29 cellular contexts compared by ENCODE assay signal in the genomic region with DNA sequence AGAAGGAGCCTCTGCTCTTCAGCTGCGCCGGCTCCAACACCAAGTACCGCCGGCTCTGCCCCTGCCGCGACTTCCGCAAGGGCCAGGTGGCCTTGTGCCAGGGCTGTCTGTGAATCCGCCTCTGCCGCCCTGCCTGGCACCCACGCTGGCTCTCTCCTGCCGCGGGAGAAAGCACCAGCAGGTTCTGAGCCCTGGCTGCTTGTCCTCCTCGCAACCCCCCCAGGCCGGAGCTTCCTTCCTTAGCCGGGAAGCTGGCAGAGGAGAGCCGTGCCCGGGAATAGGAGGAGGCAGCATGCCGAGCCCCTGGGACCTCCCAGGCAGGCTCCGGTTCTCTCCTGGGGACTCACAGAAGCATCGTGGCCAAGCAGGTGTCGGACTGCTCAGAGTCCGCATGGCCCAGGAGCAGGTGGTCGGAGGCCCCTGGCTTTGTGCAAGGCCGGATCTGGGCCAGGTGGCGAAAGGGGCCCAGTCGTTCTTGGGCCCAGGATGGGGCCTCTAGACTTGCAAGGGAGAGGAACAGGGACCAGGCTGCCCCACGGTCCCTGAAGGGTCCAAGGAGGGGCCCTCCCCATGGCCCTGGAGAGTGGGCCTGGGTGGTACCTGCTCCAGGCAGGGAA.
DNase-seq lines count a peak whose midpoint lies in the region; ATAC-seq and TF ChIP-seq lines count a peak whose summit lies in the region.
"Had no signal": no experiment of that assay in that cellular context is flagged by ENCODE, and none has a peak within 500 bp of the region (broad histone marks: within the 10 kb centered on the region; RNA-seq: fewer than 3 reads in every experiment).

No MANE protein-coding gene starts in this region.

- no peak for ATAC-seq in WTC11
- ATAC-seq: activated CD4-positive, alpha-beta T cell treated with anti-CD3 and anti-CD28 coated beads for 36 hours; activated CD8-positive, alpha-beta T cell treated with anti-CD3 and anti-CD28 coated beads, Interleukin-2, amount 10 ng/mL, durations not matched to agents 7 days and 5 days; sciatic nerve; stimulated activated memory B cell treated with anti-CD40 and anti-IgM and Interleukin-4, amounts not matched to agents 10 μg/mL and 1 μg/mL and 100 μg/mL, for 72 hours had no signal

- H3K9me3 ChIP-seq in WERI-Rb-1 (ENCODE audit: severe bottlenecking): no peaks in the 10 kb centered on the region
- H3K9me3 ChIP-seq: esophagus muscularis mucosa had no signal

- DNase-seq in NCI-H510A (lab: John Stamatoyannopoulos, UW) (peak; percentile 49), NCI-H510A treated with DMSO at 0.1 percent for 48 hours (lab: John Stamatoyannopoulos, UW) (no peak), NCI-H2029 (lab: John Stamatoyannopoulos, UW) (peak; percentile 65), WERI-Rb-1 (peak; percentile 63), mucosa of gallbladder (ENCODE audit: low spot score) (no peak), WTC11 (ENCODE audit: low spot score) (no peak), germinal center (ENCODE audit: low spot score) (no peak), islet precursor cell (no peak)
- DNase-seq: activated CD4-positive, alpha-beta T cell treated with anti-CD3 and anti-CD28 coated beads for 36 hours; activated CD8-positive, alpha-beta T cell treated with anti-CD3 and anti-CD28 coated beads, Interleukin-2, amount 10 ng/mL, durations not matched to agents 7 days and 5 days; activated effector memory CD4-positive, alpha-beta T cell treated with Interleukin-2 at 50 U/mL for 16 hours; CD4-positive, alpha-beta T cell; cortex of kidney; endodermal cell; foreskin melanocyte; GDM1; RPMI8226; stimulated activated CD4-positive, alpha-beta T cell treated with anti-CD3 and anti-CD28 coated beads, Interleukin-12 subunit alpha, Interleukin-12 subunit beta, amount 100 ng/mL, for 4 hours; stimulated activated CD4-positive, alpha-beta T cell treated with anti-CD3 and anti-CD28 coated beads, Interleukin-4, amount 100 ng/mL, for 24 hours had no signal

- H3K9me3 Mint-ChIP-seq in WTC11: no peaks in the 10 kb centered on the region
- H3K9me3 Mint-ChIP-seq: CD4-positive, alpha-beta T cell; endodermal cell; IgD-negative memory B cell; neural crest cell; stimulated activated memory B cell treated with anti-CD40 and anti-IgM and Interleukin-4, amounts not matched to agents 10 μg/mL and 1 μg/mL and 100 μg/mL, for 72 hours; T-helper 1 cell treated with Interleukin-12 subunit alpha and Interleukin-12 subunit beta and Interleukin-4 antibody, amounts not matched to agents 30 μg/mL and 1 μg/mL, for 36 hours had no signal

- CTCF ChIA-PET in WTC11 (lab: Charles Lee): interaction anchor here (1.9 kb wide), 1 partner anchor 107 kb away, joined by 7 read pairs; no protein-coding TSS in a partner anchor

- no peaks in the 10 kb centered on the region for H3K27me3 ChIP-seq in WERI-Rb-1 (ENCODE audit: insufficient read depth, low read depth, severe bottlenecking)
- H3K27me3 ChIP-seq: cardiac muscle cell had no signal

- H3K27me3 Mint-ChIP-seq in WTC11 (ENCODE audit: low read depth): no peaks in the 10 kb centered on the region
- H3K27me3 Mint-ChIP-seq: activated CD4-positive, alpha-beta T cell treated with anti-CD3 and anti-CD28 coated beads for 36 hours; activated naive CD8-positive, alpha-beta T cell; CD4-positive, alpha-beta T cell had no signal

- H3K36me3 Mint-ChIP-seq in WTC11: no peaks in the 10 kb centered on the region
- H3K36me3 Mint-ChIP-seq: activated naive CD8-positive, alpha-beta T cell; IgD-negative memory B cell; stimulated activated memory B cell treated with anti-CD40 and anti-IgM and Interleukin-4, amounts not matched to agents 10 μg/mL and 1 μg/mL and 100 μg/mL, for 72 hours had no signal

- H3K36me3 ChIP-seq in WERI-Rb-1: peaks cover 15% of the 10 kb centered on the region
- H3K36me3 ChIP-seq: cardiac muscle cell, esophagus muscularis mucosa had no signal

- no peak overlapping the region for H3K4me3 ChIP-seq in WERI-Rb-1 (ENCODE audit: low read depth, low read length)
- H3K4me3 ChIP-seq: cardiac muscle cell, esophagus muscularis mucosa, SK-N-MC had no signal

- peak overlapping the region; percentile 53 for H3K27ac ChIP-seq in WERI-Rb-1
- H3K27ac ChIP-seq: cardiac muscle cell, esophagus muscularis mucosa, SK-N-MC had no signal

- H3K4me3 Mint-ChIP-seq in WTC11: no peak overlapping the region
- H3K4me3 Mint-ChIP-seq: activated CD4-positive, alpha-beta T cell treated with anti-CD3 and anti-CD28 coated beads for 36 hours; activated CD8-positive, alpha-beta T cell treated with anti-CD3 and anti-CD28 coated beads, Interleukin-2, amount 10 ng/mL, durations not matched to agents 7 days and 5 days; activated naive CD8-positive, alpha-beta T cell; CD4-positive, alpha-beta T cell; endodermal cell; IgD-negative memory B cell; neural crest cell; stimulated activated memory B cell treated with anti-CD40 and anti-IgM and Interleukin-4, amounts not matched to agents 10 μg/mL and 1 μg/mL and 100 μg/mL, for 72 hours; T-helper 1 cell treated with Interleukin-12 subunit alpha and Interleukin-12 subunit beta and Interleukin-4 antibody, amounts not matched to agents 30 μg/mL and 1 μg/mL, for 36 hours had no signal

- POLR2A ChIA-PET in WTC11 (lab: Charles Lee): no interaction called here

- no peak overlapping the region for H3K27ac Mint-ChIP-seq in WTC11
- H3K27ac Mint-ChIP-seq: activated CD4-positive, alpha-beta T cell treated with anti-CD3 and anti-CD28 coated beads for 36 hours; activated CD8-positive, alpha-beta T cell treated with anti-CD3 and anti-CD28 coated beads, Interleukin-2, amount 10 ng/mL, durations not matched to agents 7 days and 5 days; activated naive CD8-positive, alpha-beta T cell; CD4-positive, alpha-beta T cell; endodermal cell; IgD-negative memory B cell; progenitor cell of endocrine pancreas; stimulated activated memory B cell treated with anti-CD40 and anti-IgM and Interleukin-4, amounts not matched to agents 10 μg/mL and 1 μg/mL and 100 μg/mL, for 72 hours; T-helper 1 cell treated with Interleukin-12 subunit alpha and Interleukin-12 subunit beta and Interleukin-4 antibody, amounts not matched to agents 30 μg/mL and 1 μg/mL, for 36 hours had no signal

- TF ChIP-seq CTCF in WERI-Rb-1 (IDR thresholded peaks at IDR 0.05; ENCODE audit: low read depth, low read length): no peak
- no peak for TF ChIP-seq CTCF in WTC11 (IDR thresholded peaks at IDR 0.05)

- 0 out of 2 replicates have a peak, but pooled peaks cover 3% of the 10 kb centered on the region for H3K4me1 Mint-ChIP-seq in WTC11
- H3K4me1 Mint-ChIP-seq: activated CD4-positive, alpha-beta T cell treated with anti-CD3 and anti-CD28 coated beads for 36 hours; endodermal cell; neural crest cell; stimulated activated memory B cell treated with anti-CD40 and anti-IgM and Interleukin-4, amounts not matched to agents 10 μg/mL and 1 μg/mL and 100 μg/mL, for 72 hours had no signal

TF ChIP-seq in WTC11, 78 proteins besides CTCF, POLR2A, EP300 and RAD21:
- no peak for TF ChIP-seq ZNF425 (CRISPR knock-in tag; conservative IDR thresholded peaks at IDR 0.05)
- no peak for TF ChIP-seq ZNF219 (CRISPR knock-in tag; IDR thresholded peaks at IDR 0.05; ENCODE audit: borderline replicate concordance)
- no peak for TF ChIP-seq AR (CRISPR knock-in tag; IDR thresholded peaks at IDR 0.05)
- TF ChIP-seq GABPB1 (CRISPR knock-in tag; IDR thresholded peaks at IDR 0.05): no peak
TF ChIP-seq in WTC11: peak in this region for 0.

Comparison
In these comparisons a context has a peak if more than half of its experiments do, and no peak if none do; other contexts are left out.
1. DNase-seq: peak in NCI-H510A (single experiment), NCI-H2029 (single experiment) and WERI-Rb-1 (single experiment); none in NCI-H510A treated with DMSO at 0.1 percent for 48 hours (single experiment), mucosa of gallbladder (single experiment), WTC11 (single experiment), germinal center (single experiment) and islet precursor cell (single experiment).